8 cellular contexts compared by ENCODE assay signal in genomic region chr19:13796301-13797057, GRCh38. TPM values are rescaled to one million over a fixed set of nuclear protein-coding genes. Genes with fewer than 3 reads are reported as not detected.
DNase-seq lines count a peak whose midpoint lies in the region; ATAC-seq and TF ChIP-seq lines count a peak whose summit lies in the region.

No MANE protein-coding gene starts in this region.

- peaks cover 12% of the 10 kb centered on the region for H3K36me3 Mint-ChIP-seq in MCF 10A (ENCODE audit: insufficient read depth, unreplicated experiment)
- peaks cover 10 to 12% of the 10 kb centered on the region in 2 donors for H3K36me3 Mint-ChIP-seq in stimulated activated naive B cell treated with anti-CD40 and anti-IgM and Interleukin-4, amounts not matched to agents 10 μg/mL and 1 μg/mL and 100 μg/mL, for 72 hours

- intact Hi-C loops in MCF 10A (cut with micrococcal nuclease) = loop anchor here (1.0 kb wide), 1 partner anchor 37 kb away; no protein-coding TSS in a partner anchor

- TF ChIP-seq CTCF in MCF 10A (IDR thresholded peaks at IDR 0.05; ENCODE audit: unreplicated experiment) = peak; percentile 6

- H3K9me3 Mint-ChIP-seq in MCF 10A (ENCODE audit: unreplicated experiment) = no peaks in the 10 kb centered on the region
- no peaks in the 10 kb centered on the region for H3K9me3 Mint-ChIP-seq in stimulated activated naive B cell treated with anti-CD40 and anti-IgM and Interleukin-4, amounts not matched to agents 10 μg/mL and 1 μg/mL and 100 μg/mL, for 72 hours

- H3K27ac Mint-ChIP-seq in MCF 10A (ENCODE audit: low read depth, unreplicated experiment) = peak overlapping the region; percentile 93
- H3K27ac Mint-ChIP-seq in stimulated activated naive B cell treated with anti-CD40 and anti-IgM and Interleukin-4, amounts not matched to agents 10 μg/mL and 1 μg/mL and 100 μg/mL, for 72 hours = peak overlapping the region; percentile 85

- BruUV-seq in MCF 10A (replicated peaks; lab: Mats Ljungman, UMichigan) = no TSS peak

- no peaks in the 10 kb centered on the region for H3K27me3 Mint-ChIP-seq in MCF 10A (ENCODE audit: insufficient read depth, unreplicated experiment)
- no peaks in the 10 kb centered on the region for H3K27me3 Mint-ChIP-seq in stimulated activated naive B cell treated with anti-CD40 and anti-IgM and Interleukin-4, amounts not matched to agents 10 μg/mL and 1 μg/mL and 100 μg/mL, for 72 hours

- peaks cover 22% of the 10 kb centered on the region for H3K4me1 Mint-ChIP-seq in MCF 10A (ENCODE audit: insufficient read depth, unreplicated experiment)
- H3K4me1 Mint-ChIP-seq in stimulated activated naive B cell treated with anti-CD40 and anti-IgM and Interleukin-4, amounts not matched to agents 10 μg/mL and 1 μg/mL and 100 μg/mL, for 72 hours = peaks cover 23 to 41% of the 10 kb centered on the region in 2 donors

- POLR2A ChIA-PET in MCF 10A (lab: Yijun Ruan, JAX) = interaction anchor here (0.5 to 6.6 kb wide), 18 partner anchors 8 to 121 kb away, joined by 3 to 98 read pairs (median 11); partner anchors contain the start of genes C19orf53 and MRI1

- ATAC-seq in stimulated activated naive B cell treated with anti-CD40 and anti-IgM and Interleukin-4, amounts not matched to agents 10 μg/mL and 1 μg/mL and 100 μg/mL, for 72 hours (replicated peaks) = peak; percentile 17 to 27
- ATAC-seq in GM21723 (IDR thresholded peaks at IDR 0.05; ENCODE audit: unreplicated experiment) = no peak

- CTCF ChIA-PET in MCF 10A (lab: Yijun Ruan, JAX) = interaction anchor here (0.5 to 2.1 kb wide), 12 partner anchors 10 to 84 kb away, joined by 3 to 18 read pairs (median 4); no protein-coding TSS in a partner anchor

- H3K4me3 Mint-ChIP-seq in MCF 10A (ENCODE audit: unreplicated experiment) = peak overlapping the region; percentile 95
- peak overlapping the region; percentile 86 to 87 for H3K4me3 Mint-ChIP-seq in stimulated activated naive B cell treated with anti-CD40 and anti-IgM and Interleukin-4, amounts not matched to agents 10 μg/mL and 1 μg/mL and 100 μg/mL, for 72 hours

- DNase-seq in ELF-1 (ENCODE audit: low read depth, low spot score) = peak; percentile 49
- peak; percentile 98 for DNase-seq in M059J (ENCODE audit: low read depth)
- peak; percentile 97 for DNase-seq in MCF 10A (ENCODE audit: unreplicated experiment)
- peak; percentile 74 for DNase-seq in islet precursor cell
- DNase-seq in stimulated activated naive B cell treated with anti-CD40 and anti-IgM and Interleukin-4, amounts not matched to agents 10 μg/mL and 1 μg/mL and 100 μg/mL, for 72 hours = no peak
- DNase-seq in SIG-M5 (lab: John Stamatoyannopoulos, UW) = no peak
- DNase-seq in NK-92 treated with Interleukin-12 subunit alpha and Interleukin-12 subunit beta, amount 100 ng/mL, for 24 hours (lab: John Stamatoyannopoulos, UW) = no peak

RNA-seq across cellular contexts. Expression of gene ZSWIM4, which starts 1.2 kb away (rescaled TPM):
- total RNA-seq in M059J (2014; rRNA removed; shearing (Covaris generic)) = 3.6 and 12.2 TPM in 2 replicates
- 9.2 and 9.4 TPM in 2 replicates for total RNA-seq in MCF 10A (2022)

RNA-seq across cellular contexts. Expression of gene C19orf53, which starts 22.2 kb away (rescaled TPM):
- 213 and 349 TPM in 2 replicates for total RNA-seq in M059J (2014; rRNA removed; shearing (Covaris generic))
- total RNA-seq in MCF 10A (2022) = 89.0 and 101 TPM in 2 replicates

RNA-seq across cellular contexts. Expression of gene MRI1, which starts 32.2 kb away (rescaled TPM):
- 51.5 and 71.3 TPM in 2 replicates for total RNA-seq in M059J (2014; rRNA removed; shearing (Covaris generic))
- total RNA-seq in MCF 10A (2022) = 24.8 and 27.0 TPM in 2 replicates

Comparison
In these comparisons a context has a peak if more than half of its experiments do, and no peak if none do; other contexts are left out.
1. DNase-seq: peak in ELF-1 (single experiment), M059J (single experiment), MCF 10A (single experiment) and islet precursor cell (single experiment); none in stimulated activated naive B cell treated with anti-CD40 and anti-IgM and Interleukin-4, amounts not matched to agents 10 μg/mL and 1 μg/mL and 100 μg/mL, for 72 hours (single experiment), SIG-M5 (single experiment) and NK-92 treated with Interleukin-12 subunit alpha and Interleukin-12 subunit beta, amount 100 ng/mL, for 24 hours (single experiment).